ENCODE assay signal across 25 cellular contexts in the genomic region with DNA sequence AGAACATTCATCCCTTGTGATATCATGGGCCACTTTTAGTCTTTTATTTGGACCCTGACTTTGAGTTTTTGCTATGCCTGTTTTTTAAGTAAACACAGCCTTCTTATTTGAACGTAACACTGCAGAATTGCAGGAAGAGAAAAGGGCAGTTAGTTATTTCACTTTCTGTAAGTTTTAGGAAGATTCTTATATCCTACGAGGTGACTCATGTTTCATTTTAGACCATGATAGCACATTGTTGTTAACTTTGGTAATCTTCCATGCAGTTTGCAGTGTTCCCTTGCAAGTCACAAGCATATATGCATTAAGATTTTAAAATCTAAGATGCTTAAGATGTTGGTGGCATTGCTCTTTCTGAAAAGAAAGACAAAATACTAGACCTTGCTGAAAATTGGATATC.
DNase-seq lines count a peak whose midpoint lies in the region; ATAC-seq, FAIRE-seq and TF ChIP-seq lines count a peak whose summit lies in the region.
"Had no signal": no experiment of that assay in that cellular context is flagged by ENCODE, and none has a peak within 500 bp of the region (broad histone marks: within the 10 kb centered on the region; RNA-seq: fewer than 3 reads in every experiment).

No MANE protein-coding gene starts in this region.

- H3K4me1 Mint-ChIP-seq in osteocyte (ENCODE audit: unreplicated experiment): peaks cover 8% of the 10 kb centered on the region
- H3K4me1 Mint-ChIP-seq: activated B cell treated with CpG ODN at 0.5 μM for 24 hours had no signal

- no peaks in the 10 kb centered on the region for H3K27me3 Mint-ChIP-seq in osteocyte (ENCODE audit: unreplicated experiment)
- H3K27me3 Mint-ChIP-seq: activated B cell treated with CpG ODN at 0.5 μM for 24 hours; activated CD4-positive, alpha-beta memory T cell treated with anti-CD3 and anti-CD28 coated beads for 36 hours; activated naive CD8-positive, alpha-beta T cell; natural killer cell treated with Interleukin-12 subunit alpha and Interleukin-12 subunit beta and Interleukin-15 and Interleukin-18, amount 100 ng/mL, for 72 hours had no signal

- FAIRE-seq in GM18507 (lab: Jason Lieb, UNC): peak; percentile 52

- H3K4me3 Mint-ChIP-seq in osteocyte (ENCODE audit: unreplicated experiment): no peak overlapping the region
- H3K4me3 Mint-ChIP-seq: activated B cell treated with CpG ODN at 0.5 μM for 24 hours; activated CD4-positive, alpha-beta memory T cell treated with anti-CD3 and anti-CD28 coated beads for 36 hours; activated naive CD8-positive, alpha-beta T cell; HFFc6; natural killer cell treated with Interleukin-12 subunit alpha and Interleukin-12 subunit beta and Interleukin-15 and Interleukin-18, amount 100 ng/mL, for 72 hours had no signal

- no peaks in the 10 kb centered on the region for H3K9me3 Mint-ChIP-seq in osteocyte (ENCODE audit: unreplicated experiment)
- H3K9me3 Mint-ChIP-seq: activated B cell treated with CpG ODN at 0.5 μM for 24 hours; activated CD4-positive, alpha-beta memory T cell treated with anti-CD3 and anti-CD28 coated beads for 36 hours; HFFc6; natural killer cell treated with Interleukin-12 subunit alpha and Interleukin-12 subunit beta and Interleukin-15 and Interleukin-18, amount 100 ng/mL, for 72 hours had no signal

- H3K36me3 Mint-ChIP-seq in osteocyte (ENCODE audit: unreplicated experiment): peaks cover 16% of the 10 kb centered on the region
- H3K36me3 Mint-ChIP-seq: activated CD4-positive, alpha-beta memory T cell treated with anti-CD3 and anti-CD28 coated beads for 36 hours; natural killer cell treated with Interleukin-12 subunit alpha and Interleukin-12 subunit beta and Interleukin-15 and Interleukin-18, amount 100 ng/mL, for 72 hours had no signal

- H3K4me3 ChIP-seq in choroid plexus epithelial cell (ENCODE audit: low read depth, low read length): no peak overlapping the region
- H3K4me3 ChIP-seq: lung, mucosa of descending colon, Peyer's patch, skin epidermis, stomach had no signal

- peak overlapping the region; percentile 50 for H3K27ac Mint-ChIP-seq in osteocyte (ENCODE audit: unreplicated experiment)
- H3K27ac Mint-ChIP-seq: activated B cell treated with CpG ODN at 0.5 μM for 24 hours; activated CD4-positive, alpha-beta memory T cell treated with anti-CD3 and anti-CD28 coated beads for 36 hours; activated naive CD8-positive, alpha-beta T cell; HFFc6; natural killer cell treated with Interleukin-12 subunit alpha and Interleukin-12 subunit beta and Interleukin-15 and Interleukin-18, amount 100 ng/mL, for 72 hours had no signal

- no peak for ATAC-seq in HG03432 (IDR thresholded peaks at IDR 0.05; ENCODE audit: unreplicated experiment)
- ATAC-seq in GM21515 (IDR thresholded peaks at IDR 0.05; ENCODE audit: unreplicated experiment): no peak
- ATAC-seq: natural killer cell treated with Interleukin-12 subunit alpha and Interleukin-12 subunit beta and Interleukin-15 and Interleukin-18, amount 100 ng/mL, for 72 hours had no signal

- DNase-seq in GM18507 (ENCODE audit: extremely low spot score, insufficient read length, low read depth) (no peak), OCI-M1 (lab: John Stamatoyannopoulos, UW) (peak; percentile 10), choroid plexus epithelial cell (ENCODE audit: low read depth) (peak; percentile 60), osteocyte (ENCODE audit: extremely low spot score, unreplicated experiment) (no peak), NCI-H2227 (lab: John Stamatoyannopoulos, UW; ENCODE audit: unreplicated experiment) (no peak)
- DNase-seq: activated B cell treated with CpG ODN at 0.5 μM for 24 hours; activated CD4-positive, alpha-beta memory T cell treated with anti-CD3 and anti-CD28 coated beads for 36 hours; activated CD8-positive, alpha-beta memory T cell treated with anti-CD3 and anti-CD28 coated beads, Interleukin-2, amount 50 U/mL, for 4 hours; DND-41; HFFc6; mucosa of descending colon; NCI-H1694; NCI-H2171; NCI-H524; Peyer's patch; SIG-M5; stimulated activated CD4-positive, alpha-beta T cell treated with anti-CD3 and anti-CD28 coated beads, Interleukin-2, amount 100 ng/mL, for 24 hours; stomach; trophoblast cell had no signal

- TF ChIP-seq CTCF in choroid plexus epithelial cell (conservative IDR thresholded peaks at IDR 0.05; ENCODE audit: low read depth, low read length) (no peak), osteocyte (IDR thresholded peaks at IDR 0.05) (no peak)

Comparison
In these comparisons a context has a peak if more than half of its experiments do, and no peak if none do; other contexts are left out.
1. DNase-seq: peak in OCI-M1 (single experiment) and choroid plexus epithelial cell (single experiment); none in GM18507 (single experiment), osteocyte (single experiment) and NCI-H2227 (single experiment).